Comparison of ENCODE assay signal across 9 cellular contexts in genomic region chr10:43110318-43111071, GRCh38. TPM values are rescaled to one million over a fixed set of nuclear protein-coding genes. Genes with fewer than 3 reads are reported as not detected.
A peak's percentile ranks its signal among the peaks of the same experiment; 100 is the strongest.
DNase-seq lines count a peak whose midpoint lies in the region; ATAC-seq and TF ChIP-seq lines count a peak whose summit lies in the region.
"Had no signal": no experiment of that assay in that cellular context is flagged by ENCODE, and none has a peak within 500 bp of the region (broad histone marks: within the 10 kb centered on the region; RNA-seq: fewer than 3 reads in every experiment).

No MANE protein-coding gene starts in this region.

- no peak for TF ChIP-seq POLR2A in GM18505 (IDR thresholded peaks at IDR 0.05; ENCODE audit: borderline replicate concordance, extremely low read depth, insufficient read depth, insufficient read length)

- ATAC-seq in GM18505 (IDR thresholded peaks at IDR 0.05; ENCODE audit: unreplicated experiment), result peak; percentile 54
- ATAC-seq in HG02588 (IDR thresholded peaks at IDR 0.05; ENCODE audit: unreplicated experiment), result peak; percentile 57

- peak; percentile 71 for DNase-seq in RPMI7951 (ENCODE audit: low read depth)
- DNase-seq in mucosa of gallbladder (ENCODE audit: low spot score), result peak; percentile 58
- no peak for DNase-seq in NCI-H2196 (lab: John Stamatoyannopoulos, UW; ENCODE audit: unreplicated experiment)
- DNase-seq in NCI-H446 treated with DMSO at 0.1 percent for 48 hours (lab: John Stamatoyannopoulos, UW), result no peak
- no peak for DNase-seq in stimulated activated naive CD4-positive, alpha-beta T cell treated with Interleukin-2 at 50 U/mL for 16 hours (lab: John Stamatoyannopoulos, UW)
- DNase-seq in stimulated activated CD4-positive, alpha-beta T cell treated with anti-CD3 and anti-CD28 coated beads, Interleukin-4, amount 100 ng/mL, for 24 hours, result no peak
- DNase-seq: NCI-H1694 had no signal

RNA-seq across cellular contexts. Expression of gene CSGALNACT2, which starts 27.8 kb away (rescaled TPM):
- total RNA-seq in RPMI7951 (2014; rRNA removed; shearing (Covaris generic)), result 6.8 and 9.5 TPM in 2 replicates
- total RNA-seq in mucosa of gallbladder, result 18.0 TPM

RNA-seq across cellular contexts. Expression of gene RET, which starts 33.6 kb away (rescaled TPM):
- under 0.01 and 0.10 TPM in 2 replicates for total RNA-seq in RPMI7951 (2014; rRNA removed; shearing (Covaris generic))
- total RNA-seq in mucosa of gallbladder, result 1.6 TPM

Comparison
In these comparisons a context has a peak if more than half of its experiments do, and no peak if none do; other contexts are left out.
1. DNase-seq: peak in RPMI7951 (single experiment) and mucosa of gallbladder (single experiment); none in NCI-H2196 (single experiment), NCI-H446 treated with DMSO at 0.1 percent for 48 hours (single experiment), stimulated activated naive CD4-positive, alpha-beta T cell treated with Interleukin-2 at 50 U/mL for 16 hours (single experiment) and stimulated activated CD4-positive, alpha-beta T cell treated with anti-CD3 and anti-CD28 coated beads, Interleukin-4, amount 100 ng/mL, for 24 hours (single experiment).